19 cellular contexts compared by ENCODE assay signal in genomic region chr1:156062189-156062588, GRCh38. TPM values are rescaled to one million over a fixed set of nuclear protein-coding genes. Genes with fewer than 3 reads are reported as not detected.
DNase-seq lines count a peak whose midpoint lies in the region; ATAC-seq, FAIRE-seq and TF ChIP-seq lines count a peak whose summit lies in the region.
"Had no signal": no experiment of that assay in that cellular context is flagged by ENCODE, and none has a peak within 500 bp of the region (broad histone marks: within the 10 kb centered on the region; RNA-seq: fewer than 3 reads in every experiment).

No MANE protein-coding gene starts in this region.

- H3K27me3 ChIP-seq in HUES6 (ENCODE audit: control insufficient read depth, insufficient read depth, low read length) (no peaks in the 10 kb centered on the region), bronchial epithelial cell (ENCODE audit: control insufficient read depth, insufficient read depth, low read length) (no peaks in the 10 kb centered on the region), lung (ENCODE audit: control insufficient read depth, insufficient read depth) (no peaks in the 10 kb centered on the region), upper lobe of left lung (no peaks in the 10 kb centered on the region)

- H3K36me3 ChIP-seq in HUES6 (ENCODE audit: control insufficient read depth, insufficient read depth, low read length) (peaks cover 8% of the 10 kb centered on the region), bronchial epithelial cell (ENCODE audit: control insufficient read depth, insufficient read depth, low read length) (peaks cover 2% of the 10 kb centered on the region), lung (ENCODE audit: control insufficient read depth in 2 of 2, insufficient read depth in 2 of 2, low read length in 2 of 2) (peaks cover 2% of the 10 kb centered on the region in 2 donors), upper lobe of left lung (peaks cover 0 to 11% (median 6%) of the 10 kb centered on the region in 4 donors)

- H3K4me3 ChIP-seq in HUES6 (ENCODE audit: low read depth, low read length) (peak overlapping the region; percentile 14), bronchial epithelial cell (ENCODE audit: low read depth, low read length) (peak overlapping the region; percentile 55), lung (peak overlapping the region; percentile 20), upper lobe of left lung (peak overlapping the region in 3 of 4 donors; percentile 38 to 54 (median 51))

- FAIRE-seq in bronchial epithelial cell (lab: Jason Lieb, UNC), result no peak
- FAIRE-seq: GM18507 had no signal

- DNase-seq in bronchial epithelial cell (ENCODE audit: low read depth) (peak; percentile 44), lung (ENCODE audit: low spot score) (no peak), upper lobe of left lung (peak in 1 of 2 donors; percentile 35), germinal center (ENCODE audit: low spot score) (no peak), AG08395 (ENCODE audit: low spot score) (no peak)
- no peak for DNase-seq in activated naive CD4-positive, alpha-beta T cell treated with anti-CD3 and anti-CD28 coated beads, Interleukin-2, amount 50 U/mL, for 16 hours
- DNase-seq: activated CD4-positive, alpha-beta T cell treated with anti-CD3 and anti-CD28 coated beads for 36 hours; activated T-cell treated with anti-CD3 and anti-CD28 coated beads, Interleukin-2, amount 50 U/mL, for 24 hours; amniotic stem cell; CD4-positive, alpha-beta memory T cell; NCI-H1694 treated with DMSO at 0.1 percent for 48 hours; NCI-H526 treated with DMSO at 0.1 percent for 48 hours; retina; RPMI8226; stimulated activated CD4-positive, alpha-beta T cell treated with anti-CD3 and anti-CD28 coated beads, Interleukin-4, amount 100 ng/mL, for 24 hours; T-helper 17 cell had no signal

- no peak for TF ChIP-seq POLR2A in upper lobe of left lung (IDR thresholded peaks at IDR 0.05)

- no peak overlapping the region for H3K9ac ChIP-seq in HUES6 (ENCODE audit: low read length)
- H3K9ac ChIP-seq: KMS-11 had no signal

- TF ChIP-seq CTCF in bronchial epithelial cell (IDR thresholded peaks at IDR 0.05; ENCODE audit: insufficient read depth, low read length, severe bottlenecking) (no peak), lung (IDR thresholded peaks at IDR 0.05; ENCODE audit: control extremely low read depth, extremely low read depth) (no peak), upper lobe of left lung (IDR thresholded peaks at IDR 0.05) (no peak)

- H3K9me3 ChIP-seq in HUES6 (ENCODE audit: control insufficient read depth, insufficient read depth, low read depth, low read length), result no peaks in the 10 kb centered on the region
- no peaks in the 10 kb centered on the region for H3K9me3 ChIP-seq in lung (ENCODE audit: control insufficient read depth in 2 of 2, insufficient read depth in 1 of 2, low read length in 1 of 2)
- H3K9me3 ChIP-seq in upper lobe of left lung, result no peaks in the 10 kb centered on the region

- ATAC-seq in lung (ENCODE audit: insufficient read depth, low FRiP score) (peak; percentile 15), upper lobe of left lung (ENCODE audit: low FRiP score in 2 of 2) (no peak)
- ATAC-seq: activated CD4-positive, alpha-beta T cell treated with anti-CD3 and anti-CD28 coated beads for 36 hours; T-helper 17 cell had no signal

- TF ChIP-seq EP300 in upper lobe of left lung (IDR thresholded peaks at IDR 0.05), result no peak

- H3K4me1 ChIP-seq in HUES6 (ENCODE audit: control insufficient read depth, insufficient read depth, low read length) (peaks cover 19% of the 10 kb centered on the region), lung (ENCODE audit: control insufficient read depth in 2 of 2, insufficient read depth in 2 of 2, low read length in 2 of 2) (peaks cover 0 to 6% of the 10 kb centered on the region in 2 donors), upper lobe of left lung (peaks cover 0 to 10% (median 0%) of the 10 kb centered on the region in 4 donors)

- H3K27ac ChIP-seq in HUES6 (ENCODE audit: low read depth, low read length) (no peak overlapping the region), lung (ENCODE audit: low read depth in 1 of 2, low read length in 1 of 2) (peak overlapping the region in 1 of 2 donors; percentile 11), upper lobe of left lung (peak overlapping the region in 3 of 4 donors; percentile 7 to 70 (median 25))
- H3K27ac ChIP-seq: KMS-11 had no signal

- WGBS in lung, 2 donors, result 68 to 87% methylated on average over 3 of the region's 3 CpGs
- WGBS in upper lobe of left lung, 2 donors, result 61 to 68% methylated on average over 3 of the region's 3 CpGs

RNA-seq across cellular contexts. Expression of gene RAB25, which starts 1.2 kb away (rescaled TPM):
- total RNA-seq in bronchial epithelial cell (30.3 and 83.7 TPM in 2 replicates), lung (10 to 100 TPM; 62.7 to 75.2 TPM), upper lobe of left lung (100 to 1,000 TPM in 1 of 6 donors, 10 to 100 TPM in 5; 58.7 to 123 (median 88.9) TPM)
- 100 to 1,000 TPM in 1 of 2 donors, 10 to 100 TPM in 1; 99.2 to 156 TPM for polyA plus RNA-seq in lung

RNA-seq across cellular contexts. Expression of gene LAMTOR2, which starts 7.6 kb away (rescaled TPM):
- 46.6 and 74.6 TPM in 2 replicates for total RNA-seq in bronchial epithelial cell
- 10 to 100 TPM; 71.2 to 71.5 TPM for total RNA-seq in lung
- 100 to 1,000 TPM; 135 to 143 TPM for polyA plus RNA-seq in lung
- 10 to 100 TPM; 35.6 to 84.5 (median 68.8) TPM for total RNA-seq in upper lobe of left lung

RNA-seq across cellular contexts. Expression of gene UBQLN4, which starts 8.6 kb away (rescaled TPM):
- total RNA-seq in bronchial epithelial cell (13.7 and 17.4 TPM in 2 replicates), lung (10 to 100 TPM; 25.0 to 27.2 TPM), upper lobe of left lung (10 to 100 TPM; 22.2 to 39.8 (median 24.5) TPM)
- 10 to 100 TPM; 16.2 to 20.8 TPM for polyA plus RNA-seq in lung

RNA-seq across cellular contexts. Expression of gene MEX3A, which starts 20.1 kb away (rescaled TPM):
- 0.13 and 0.53 TPM in 2 replicates for total RNA-seq in bronchial epithelial cell
- 1 to 10 TPM; 1.1 to 8.1 TPM for total RNA-seq in lung
- polyA plus RNA-seq in lung, result under 1 TPM; 0.26 to 1.00 TPM
- total RNA-seq in upper lobe of left lung, result 1 to 10 TPM in 2 of 6 donors, under 1 TPM in 3, not detected in 1; 0.26 to 2.0 (median 1.00) TPM
- total RNA-seq: CD4-positive, alpha-beta memory T cell; T-helper 17 cell had no signal
- polyA plus RNA-seq: CD4-positive, alpha-beta memory T cell had no signal

RNA-seq across cellular contexts. Expression of gene SSR2, which starts 41.4 kb away (rescaled TPM):
- total RNA-seq in bronchial epithelial cell, result 225 and 564 TPM in 2 replicates
- total RNA-seq in lung, result 100 to 1,000 TPM; 281 to 289 TPM
- 100 to 1,000 TPM; 294 to 467 TPM for polyA plus RNA-seq in lung
- 100 to 1,000 TPM in 5 of 6 donors, 10 to 100 TPM in 1; 66.0 to 395 (median 228) TPM for total RNA-seq in upper lobe of left lung
